In genomic region chr10:55410415-55410885, GRCh38 we compare ENCODE assay signal across 1 cellular context.
TF ChIP-seq lines count a peak whose summit lies in the region.

No MANE protein-coding gene starts in this region.

TF ChIP-seq in GM23338, 12 proteins besides CTCF, POLR2A, EP300 and RAD21 (continued from another document):
- TF ChIP-seq ZNF462 (CRISPR knock-in tag; IDR thresholded peaks at IDR 0.05) (no peak), EZH2phosphoT487 (IDR thresholded peaks at IDR 0.05; ENCODE audit: unreplicated experiment) (no peak)
TF ChIP-seq in GM23338: peak in this region for 0.
